10 cellular contexts compared by ENCODE assay signal in genomic region chr13:41058229-41059070, GRCh38. TPM values are rescaled to one million over a fixed set of nuclear protein-coding genes. Genes with fewer than 3 reads are reported as not detected.
A peak's percentile ranks its signal among the peaks of the same experiment; 100 is the strongest.
DNase-seq lines count a peak whose midpoint lies in the region; ATAC-seq, FAIRE-seq and TF ChIP-seq lines count a peak whose summit lies in the region.
"Had no signal": no experiment of that assay in that cellular context is flagged by ENCODE, and none has a peak within 500 bp of the region (broad histone marks: within the 10 kb centered on the region; RNA-seq: fewer than 3 reads in every experiment).

No MANE protein-coding gene starts in this region.

- peaks cover 9% of the 10 kb centered on the region for H3K4me1 ChIP-seq in astrocyte (ENCODE audit: insufficient read depth, low read length)
- peaks cover 10 to 61% (median 49%) of the 10 kb centered on the region in 4 donors for H3K4me1 ChIP-seq in liver (ENCODE audit: control insufficient read depth in 4 of 4, insufficient read depth in 4 of 4, low read length in 3 of 4)
- peaks cover 48 to 67% of the 10 kb centered on the region in 2 donors for H3K4me1 ChIP-seq in thoracic aorta (ENCODE audit: control insufficient read depth in 1 of 2, low read depth in 2 of 2)

- H3K27ac Mint-ChIP-seq in activated CD4-positive, alpha-beta T cell treated with anti-CD3 and anti-CD28 coated beads, Interleukin-2, amount 10 ng/mL, durations not matched to agents 7 days and 5 days = peak overlapping the region; percentile 99
- H3K27ac Mint-ChIP-seq in astrocyte (ENCODE audit: unreplicated experiment) = peak overlapping the region; percentile 86

- CTCF ChIA-PET in activated CD4-positive, alpha-beta T cell treated with anti-CD3 and anti-CD28 coated beads, Interleukin-2, amount 10 ng/mL, durations not matched to agents 7 days and 5 days (lab: Charles Lee) = interaction anchor here (1.4 to 1.6 kb wide), 2 partner anchors 39 to 79 kb away, joined by 3 read pairs; partner anchors contain the start of gene ELF1

- peaks cover 71% of the 10 kb centered on the region for H3K79me2 ChIP-seq in astrocyte (ENCODE audit: insufficient read depth, low read length)

- H4K20me1 ChIP-seq in astrocyte (ENCODE audit: insufficient read depth, low read length) = peaks cover 47% of the 10 kb centered on the region

- no peak for TF ChIP-seq RAD21 in liver (IDR thresholded peaks at IDR 0.05)

- H3K36me3 ChIP-seq in astrocyte (ENCODE audit: insufficient read depth, low read length) (no peaks in the 10 kb centered on the region), liver (ENCODE audit: control insufficient read depth in 4 of 4, insufficient read depth in 3 of 4, low read depth in 1 of 4, low read length in 3 of 4) (no peaks in the 10 kb centered on the region), thoracic aorta (no peaks in the 10 kb centered on the region)
- H3K36me3 ChIP-seq: WERI-Rb-1 had no signal

- H3K27me3 Mint-ChIP-seq in activated CD4-positive, alpha-beta T cell treated with anti-CD3 and anti-CD28 coated beads, Interleukin-2, amount 10 ng/mL, durations not matched to agents 7 days and 5 days = peaks cover 5% of the 10 kb centered on the region
- H3K27me3 Mint-ChIP-seq in astrocyte (ENCODE audit: low read depth, unreplicated experiment) = no peaks in the 10 kb centered on the region

- H3K4me2 ChIP-seq in astrocyte (ENCODE audit: low read length) = peak overlapping the region; percentile 89

- no peak overlapping the region for H2AFZ ChIP-seq in astrocyte (ENCODE audit: low read depth, low read length)

- no peak for TF ChIP-seq CTCF in astrocyte (IDR thresholded peaks at IDR 0.05; ENCODE audit: insufficient read depth, low read depth, low read length)
- no peak for TF ChIP-seq CTCF in liver (IDR thresholded peaks at IDR 0.05; ENCODE audit: low read depth, low read length, missing input control)
- TF ChIP-seq CTCF in thoracic aorta (IDR thresholded peaks at IDR 0.05) = no peak

- peak overlapping the region; percentile 93 for H3K4me3 Mint-ChIP-seq in activated CD4-positive, alpha-beta T cell treated with anti-CD3 and anti-CD28 coated beads, Interleukin-2, amount 10 ng/mL, durations not matched to agents 7 days and 5 days
- peak overlapping the region; percentile 99 for H3K4me3 Mint-ChIP-seq in astrocyte (ENCODE audit: unreplicated experiment)

- peaks cover 75% of the 10 kb centered on the region for H3K4me1 Mint-ChIP-seq in activated CD4-positive, alpha-beta T cell treated with anti-CD3 and anti-CD28 coated beads, Interleukin-2, amount 10 ng/mL, durations not matched to agents 7 days and 5 days
- peaks cover 37% of the 10 kb centered on the region for H3K4me1 Mint-ChIP-seq in astrocyte (ENCODE audit: low read depth, unreplicated experiment)

- POLR2A ChIA-PET in activated CD4-positive, alpha-beta T cell treated with anti-CD3 and anti-CD28 coated beads, Interleukin-2, amount 10 ng/mL, durations not matched to agents 7 days and 5 days (lab: Charles Lee) = no interaction called here

- no peaks in the 10 kb centered on the region for H3K9me3 Mint-ChIP-seq in activated CD4-positive, alpha-beta T cell treated with anti-CD3 and anti-CD28 coated beads, Interleukin-2, amount 10 ng/mL, durations not matched to agents 7 days and 5 days
- H3K9me3 Mint-ChIP-seq in astrocyte (ENCODE audit: unreplicated experiment) = no peaks in the 10 kb centered on the region

- H3K27ac ChIP-seq in astrocyte (ENCODE audit: low read depth, low read length) (peak overlapping the region; percentile 96), liver (ENCODE audit: low read depth in 1 of 2, low read length in 2 of 2) (peak overlapping the region; percentile 37 to 47), thoracic aorta (peak overlapping the region in 1 of 2 donors; percentile 98)

- FAIRE-seq in astrocyte (lab: Jason Lieb, UNC) = no peak

- H3K9ac ChIP-seq in astrocyte (ENCODE audit: low read length) = peak overlapping the region; percentile 95
- no peak overlapping the region for H3K9ac ChIP-seq in liver (ENCODE audit: low read depth in 1 of 2, low read length in 2 of 2)

- H3K4me3 ChIP-seq in astrocyte (ENCODE audit: insufficient read depth, low read depth, low read length) = peak overlapping the region; percentile 88
- H3K4me3 ChIP-seq in liver (ENCODE audit: low read depth in 1 of 3, low read length in 3 of 3) = no peak overlapping the region
- H3K4me3 ChIP-seq in thoracic aorta = peak overlapping the region; percentile 85

- no peaks in the 10 kb centered on the region for H3K9me3 ChIP-seq in astrocyte (ENCODE audit: insufficient read depth, low read depth, low read length)
- no peaks in the 10 kb centered on the region for H3K9me3 ChIP-seq in liver (ENCODE audit: control insufficient read depth in 4 of 4, low read length in 3 of 4)
- H3K9me3 ChIP-seq in thoracic aorta = no peaks in the 10 kb centered on the region

- WGBS in liver = 82% methylated on average over 18 of the region's 18 CpGs

- peaks cover 7% of the 10 kb centered on the region for H3K36me3 Mint-ChIP-seq in activated CD4-positive, alpha-beta T cell treated with anti-CD3 and anti-CD28 coated beads, Interleukin-2, amount 10 ng/mL, durations not matched to agents 7 days and 5 days (ENCODE audit: low read depth)
- H3K36me3 Mint-ChIP-seq in astrocyte (ENCODE audit: low read depth, unreplicated experiment) = no peaks in the 10 kb centered on the region

- H3K27me3 ChIP-seq in astrocyte (ENCODE audit: insufficient read depth, low read length) (no peaks in the 10 kb centered on the region), liver (ENCODE audit: control insufficient read depth in 4 of 4, insufficient read depth in 4 of 4, low read length in 3 of 4) (no peaks in the 10 kb centered on the region), thoracic aorta (replicated peaks; ENCODE audit: insufficient read depth) (no peaks in the 10 kb centered on the region)

- no peak for DNase-seq in activated CD4-positive, alpha-beta T cell treated with anti-CD3 and anti-CD28 coated beads, Interleukin-2, amount 10 ng/mL, durations not matched to agents 7 days and 5 days
- DNase-seq in activated CD4-positive, alpha-beta T cell treated with anti-CD3 and anti-CD28 coated beads for 1 hour = no peak
- DNase-seq in astrocyte (ENCODE audit: low read depth) = no peak
- DNase-seq in thoracic aorta (ENCODE audit: low spot score) = no peak
- no peak for DNase-seq in stimulated activated naive CD4-positive, alpha-beta T cell treated with Interleukin-2 at 50 U/mL for 16 hours (lab: John Stamatoyannopoulos, UW)
- DNase-seq in A172 (ENCODE audit: low spot score) = no peak
- DNase-seq: HCEC 1CT, WERI-Rb-1 had no signal

- ATAC-seq in thoracic aorta (ENCODE audit: insufficient number of reproducible peaks, low FRiP score, low read depth) (no peak), HG02840 (IDR thresholded peaks at IDR 0.05; ENCODE audit: low FRiP score, unreplicated experiment) (no peak)

TF ChIP-seq in liver, 16 proteins besides CTCF, POLR2A, EP300 and RAD21 (continues in another document):
- TF ChIP-seq FOXA2 (IDR thresholded peaks at IDR 0.05) (no peak), YY1 (IDR thresholded peaks at IDR 0.05) (no peak), JUND (IDR thresholded peaks at IDR 0.05) (no peak), ATF3 (IDR thresholded peaks at IDR 0.05) (no peak), NR2F2 (IDR thresholded peaks at IDR 0.05) (no peak), REST (IDR thresholded peaks at IDR 0.05) (no peak)

RNA-seq across cellular contexts. Expression of gene WBP4, which starts 2.9 kb away (rescaled TPM):
- 10 to 100 TPM in 1 of 2 experiments, 1 to 10 TPM in 1; 9.8 to 12.2 TPM for total RNA-seq in activated CD4-positive, alpha-beta T cell treated with anti-CD3 and anti-CD28 coated beads, Interleukin-2, amount 10 ng/mL, durations not matched to agents 7 days and 5 days
- 10.4 and 10.6 TPM in 2 replicates for total RNA-seq in astrocyte
- total RNA-seq in liver = 1 to 10 TPM; 4.9 to 6.8 TPM
- 1 to 10 TPM; 3.9 to 6.0 TPM for polyA plus RNA-seq in liver
- 10 to 100 TPM; 11.1 to 16.5 TPM for total RNA-seq in thoracic aorta
- 10.6 and 11.9 TPM in 2 replicates for total RNA-seq in A172 (2014; rRNA removed; shearing (Covaris generic))

RNA-seq across cellular contexts. Expression of gene ELF1, which starts 39.3 kb away (rescaled TPM):
- 100 to 1,000 TPM; 125 to 149 TPM for total RNA-seq in activated CD4-positive, alpha-beta T cell treated with anti-CD3 and anti-CD28 coated beads, Interleukin-2, amount 10 ng/mL, durations not matched to agents 7 days and 5 days
- total RNA-seq in astrocyte (69.1 and 75.1 TPM in 2 replicates), liver (10 to 100 TPM; 36.3 to 57.2 TPM), thoracic aorta (10 to 100 TPM; 54.7 to 99.9 TPM)
- polyA plus RNA-seq in liver = 10 to 100 TPM; 15.3 to 16.6 TPM
- 6.9 and 8.8 TPM in 2 replicates for total RNA-seq in A172 (2014; rRNA removed; shearing (Covaris generic))

Comparison
In these comparisons a context has a peak if more than half of its experiments do, and no peak if none do; other contexts are left out.
1. H3K4me3 ChIP-seq: peak in astrocyte (single experiment) and thoracic aorta (single experiment); none in liver (0 of 3).